In the genomic region with DNA sequence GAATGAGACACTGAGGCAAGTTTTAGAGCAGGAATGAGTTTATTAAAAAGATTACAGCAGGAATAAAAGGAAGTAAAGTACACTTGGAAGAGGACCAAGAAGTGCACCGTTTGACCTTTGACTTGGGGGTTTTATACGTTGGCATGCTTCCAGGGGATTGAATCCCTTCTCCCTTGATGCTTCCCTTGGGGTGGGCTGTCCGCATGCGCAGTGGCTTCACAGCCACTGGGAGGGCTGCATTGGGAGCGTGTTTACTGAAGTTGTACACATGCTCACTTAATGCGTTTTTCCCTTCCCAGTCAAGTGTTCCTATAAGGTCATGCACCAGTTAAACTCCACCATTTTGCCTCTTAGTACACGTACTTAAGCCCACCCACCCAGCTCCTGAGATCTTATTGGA, we compare ENCODE assay signal across 10 cellular contexts.
"Had no signal": no experiment of that assay in that cellular context is flagged by ENCODE, and none has a peak within 500 bp of the region (broad histone marks: within the 10 kb centered on the region; RNA-seq: fewer than 3 reads in every experiment).

No MANE protein-coding gene starts in this region.

- H3K9ac ChIP-seq: GM23248 had no signal

- H3K4me1 ChIP-seq: HAP-1 had no signal

- H3K27ac ChIP-seq: GM23248 had no signal

- H3K27ac Mint-ChIP-seq: H9, HFFc6 had no signal

- H3K4me3 ChIP-seq: GM23248, HAP-1 had no signal

- DNase-seq: GM23248, GOT3, H7, H9, HCEC 1CT, HFFc6 had no signal

- H3K36me3 ChIP-seq: HAP-1 had no signal

- FAIRE-seq: H1, H54 had no signal

- H3K4me3 Mint-ChIP-seq: H9, HFFc6 had no signal

- H3K9me3 Mint-ChIP-seq: H9 had no signal

- H3K9me3 ChIP-seq: HAP-1 had no signal

- H2AFZ ChIP-seq: GM23248 had no signal

- ATAC-seq: HCT116 had no signal
